ENCODE assay signal across 11 cellular contexts in genomic region chr19:10192922-10193321, GRCh38. TPM values are rescaled to one million over a fixed set of nuclear protein-coding genes. Genes with fewer than 3 reads are reported as not detected.
DNase-seq lines count a peak whose midpoint lies in the region; ATAC-seq and TF ChIP-seq lines count a peak whose summit lies in the region.
"Had no signal": no experiment of that assay in that cellular context is flagged by ENCODE, and none has a peak within 500 bp of the region (broad histone marks: within the 10 kb centered on the region; RNA-seq: fewer than 3 reads in every experiment).

No MANE protein-coding gene starts in this region.

- H3K27me3 ChIP-seq in MG63: no peaks in the 10 kb centered on the region
- no peaks in the 10 kb centered on the region for H3K27me3 ChIP-seq in neural cell (ENCODE audit: insufficient read depth, low read depth, low read length)
- H3K27me3 ChIP-seq: ascending aorta had no signal

- no peaks in the 10 kb centered on the region for H3F3A ChIP-seq in neural cell (ENCODE audit: insufficient read depth, low read length, poor library complexity, severe bottlenecking)

- no peak overlapping the region for H3K27ac ChIP-seq in neural cell (ENCODE audit: low read length)

- no peak for DNase-seq in MG63
- no peak for DNase-seq in astrocyte of the cerebellum (ENCODE audit: low read depth)
- DNase-seq in stimulated activated CD4-positive, alpha-beta T cell treated with anti-CD3 and anti-CD28 coated beads, Interleukin-2, amount 100 ng/mL, for 24 hours: no peak
- DNase-seq in foreskin melanocyte: no peak
- no peak for DNase-seq in NCI-H2227 treated with DMSO at 0.1 percent for 48 hours (lab: John Stamatoyannopoulos, UW)
- DNase-seq: left ventricle myocardium superior, NCI-H82 had no signal

- H3K9me3 ChIP-seq in MG63 (no peaks in the 10 kb centered on the region), neural cell (ENCODE audit: low read length) (no peaks in the 10 kb centered on the region)
- H3K9me3 ChIP-seq: ascending aorta had no signal

- H3K36me3 ChIP-seq in MG63: peaks cover 56% of the 10 kb centered on the region
- H3K36me3 ChIP-seq in neural cell (ENCODE audit: insufficient read depth, low read length): no peaks in the 10 kb centered on the region
- H3K36me3 ChIP-seq: ascending aorta had no signal

- no peak for ATAC-seq in GM18505 (IDR thresholded peaks at IDR 0.05; ENCODE audit: unreplicated experiment)
- ATAC-seq: left ventricle myocardium superior had no signal

- H2AFZ ChIP-seq in neural cell (ENCODE audit: low read depth, low read length): no peak overlapping the region

- H3K4me2 ChIP-seq in neural cell (ENCODE audit: low read length): no peak overlapping the region

- TF ChIP-seq EP300 in neural cell (conservative IDR thresholded peaks at IDR 0.05; ENCODE audit: poor library complexity, severe bottlenecking): no peak

- H3K4me3 ChIP-seq in GM08714 (ENCODE audit: low read length) (peak overlapping the region; percentile 84; the same call in 1 of the 2 replicates), MG63 (peak overlapping the region; percentile 78), astrocyte of the cerebellum (ENCODE audit: low read depth, low read length) (peak overlapping the region; percentile 82), neural cell (ENCODE audit: low read length) (peak overlapping the region; percentile 95)

- H3K9me2 ChIP-seq in neural cell (ENCODE audit: insufficient read depth, low read length): no peaks in the 10 kb centered on the region

- no peak overlapping the region for H3K9ac ChIP-seq in neural cell (ENCODE audit: low read length)

- no peak for TF ChIP-seq RAD21 in neural cell (conservative IDR thresholded peaks at IDR 0.05)

- in situ Hi-C loops in astrocyte of the cerebellum (cut with HindIII; ENCODE audit: low sequenced_read_pairs): no loop called here

- H4K20me1 ChIP-seq in neural cell (ENCODE audit: insufficient read depth): no peaks in the 10 kb centered on the region

- no peak for TF ChIP-seq POLR2A in GM18505 (IDR thresholded peaks at IDR 0.05; ENCODE audit: borderline replicate concordance, extremely low read depth, insufficient read depth, insufficient read length)

- no peak for TF ChIP-seq CTCF in astrocyte of the cerebellum (IDR thresholded peaks at IDR 0.05; ENCODE audit: low read depth, low read length, missing control alignments)
- no peak for TF ChIP-seq CTCF in neural cell (IDR thresholded peaks at IDR 0.05; ENCODE audit: poor library complexity, severe bottlenecking)

- H3K79me2 ChIP-seq in neural cell (replicated peaks; ENCODE audit: insufficient read depth, low read length): peaks cover 55% of the 10 kb centered on the region

TF ChIP-seq in neural cell, 6 proteins besides CTCF, POLR2A, EP300 and RAD21:
- TF ChIP-seq SMC3 (conservative IDR thresholded peaks at IDR 0.05; ENCODE audit: poor library complexity): no peak
- no peak for TF ChIP-seq MXI1 (conservative IDR thresholded peaks at IDR 0.05; ENCODE audit: poor library complexity, severe bottlenecking)
- TF ChIP-seq TAF1 (IDR thresholded peaks at IDR 0.05; ENCODE audit: low read depth): no peak
- no peak for TF ChIP-seq EZH2 (IDR thresholded peaks at IDR 0.05; ENCODE audit: borderline replicate concordance, insufficient read depth, low read length, poor library complexity, severe bottlenecking)
- no peak for TF ChIP-seq POLR2AphosphoS5 (IDR thresholded peaks at IDR 0.05)
- no peak for TF ChIP-seq REST (IDR thresholded peaks at IDR 0.05; ENCODE audit: borderline replicate concordance)

RNA-seq across cellular contexts. Expression of gene DNMT1, which starts 1.8 kb away (rescaled TPM):
- total RNA-seq in MG63 (2014; rRNA removed; shearing (Covaris generic); ENCODE audit: low replicate concordance): 73.4 and 138 TPM in 2 replicates
- 41.2 and 58.4 TPM in 2 replicates for polyA plus RNA-seq in neural cell
- 49.9 and 61.8 TPM in 2 replicates for polyA minus RNA-seq in neural cell

RNA-seq across cellular contexts. Expression of gene S1PR2, which starts 38.2 kb away (rescaled TPM):
- total RNA-seq in MG63 (2014; rRNA removed; shearing (Covaris generic); ENCODE audit: low replicate concordance): 14.0 and 14.6 TPM in 2 replicates
- 6.7 and 7.5 TPM in 2 replicates for polyA plus RNA-seq in neural cell
- polyA minus RNA-seq in neural cell: 12.2 and 12.3 TPM in 2 replicates

RNA-seq across cellular contexts. Expression of gene MRPL4, which starts 59.1 kb away (rescaled TPM):
- 188 and 218 TPM in 2 replicates for total RNA-seq in MG63 (2014; rRNA removed; shearing (Covaris generic); ENCODE audit: low replicate concordance)
- polyA plus RNA-seq in neural cell: 27.1 and 27.2 TPM in 2 replicates
- polyA minus RNA-seq in neural cell: 11.6 and 17.8 TPM in 2 replicates
